Comparison of ENCODE assay signal across 1 cellular context in genomic region chr4:152961752-152962117, GRCh38.
TF ChIP-seq lines count a peak whose summit lies in the region.

No MANE protein-coding gene starts in this region.

TF ChIP-seq in endothelial cell of umbilical vein, 7 proteins besides CTCF, POLR2A, EP300 and RAD21:
- no peak for TF ChIP-seq JUN (IDR thresholded peaks at IDR 0.05; ENCODE audit: borderline replicate concordance, insufficient read depth, insufficient read length, low read depth)
- no peak for TF ChIP-seq EZH2 (IDR thresholded peaks at IDR 0.05; ENCODE audit: borderline replicate concordance, low read depth, low read length, severe bottlenecking)
- TF ChIP-seq MAX (IDR thresholded peaks at IDR 0.05; ENCODE audit: insufficient read depth, insufficient read length): no peak
- no peak for TF ChIP-seq POLR2AphosphoS5 (IDR thresholded peaks at IDR 0.05; ENCODE audit: insufficient read depth, low read depth, low read length)
- TF ChIP-seq FOS (IDR thresholded peaks at IDR 0.05; ENCODE audit: borderline replicate concordance, insufficient read depth, low read length): no peak
- no peak for TF ChIP-seq MYC (IDR thresholded peaks at IDR 0.05; ENCODE audit: low read depth, low read length)
- TF ChIP-seq GATA2 (IDR thresholded peaks at IDR 0.05; ENCODE audit: insufficient read depth, insufficient read length, low read depth, low read length): no peak
TF ChIP-seq in endothelial cell of umbilical vein: peak in this region for 0.
